Comparison of ENCODE assay signal across 8 cellular contexts in the genomic region with DNA sequence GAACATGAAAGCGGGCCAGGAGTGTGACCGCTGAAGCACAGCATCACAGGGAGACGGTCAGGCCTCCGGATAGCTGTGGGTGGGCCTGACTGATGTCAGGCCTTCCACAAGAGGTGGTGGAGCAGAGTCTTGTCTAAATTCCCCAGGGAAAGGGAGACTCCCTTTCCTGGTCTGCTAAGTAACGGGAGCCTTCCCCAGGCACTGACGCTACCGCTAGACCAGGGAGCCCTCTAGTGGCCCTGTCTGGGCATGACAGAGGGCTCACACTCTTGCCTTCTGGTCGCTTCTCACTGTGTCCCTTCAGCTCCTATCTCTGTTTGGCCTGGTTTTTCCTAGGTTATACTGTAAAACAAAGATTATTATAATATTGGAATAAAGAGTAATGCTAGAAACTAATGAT. TPM values are rescaled to one million over a fixed set of nuclear protein-coding genes. Genes with fewer than 3 reads are reported as not detected.
A peak's percentile ranks its signal among the peaks of the same experiment; 100 is the strongest.
DNase-seq lines count a peak whose midpoint lies in the region; ATAC-seq and TF ChIP-seq lines count a peak whose summit lies in the region.

No MANE protein-coding gene starts in this region.

- intact Hi-C loops in Panc1 (cut with micrococcal nuclease; ENCODE audit: unreplicated experiment): no loop called here

- H3K4me1 Mint-ChIP-seq in immature natural killer cell: no peaks in the 10 kb centered on the region

- H3K9me3 ChIP-seq in Panc1 (ENCODE audit: control insufficient read depth, insufficient read depth, low read depth, low read length): peaks cover 22% of the 10 kb centered on the region; the same call in 1 of the 2 replicates
- H3K9me3 ChIP-seq in adipocyte (ENCODE audit: control insufficient read depth, low read length): peaks cover 12% of the 10 kb centered on the region

- peak; percentile 66; the same call in 1 of the 2 replicates for ATAC-seq in Panc1

- no peak overlapping the region for H3K9ac ChIP-seq in adipocyte (ENCODE audit: low read length)

- H3K27me3 Mint-ChIP-seq in immature natural killer cell (ENCODE audit: low read depth in 3 of 3): peaks cover 0 to 4% (median 0%) of the 10 kb centered on the region in 3 donors

- H3K36me3 ChIP-seq in Panc1 (ENCODE audit: control insufficient read depth, insufficient read depth, low read length) (no peaks in the 10 kb centered on the region), adipocyte (ENCODE audit: control insufficient read depth, insufficient read depth, low read length, severe bottlenecking) (no peaks in the 10 kb centered on the region)

- peaks cover 0 to 5% (median under 1%) of the 10 kb centered on the region in 6 donors for H3K9me3 Mint-ChIP-seq in immature natural killer cell

- H3K27me3 ChIP-seq in Panc1 (ENCODE audit: control insufficient read depth, insufficient read depth, low read length) (no peaks in the 10 kb centered on the region), adipocyte (replicated peaks; ENCODE audit: control insufficient read depth, insufficient read depth, low read length) (no peaks in the 10 kb centered on the region)

- H3K36me3 Mint-ChIP-seq in immature natural killer cell: peaks cover 0 to 5% (median 3%) of the 10 kb centered on the region in 3 donors

- H3K4me3 Mint-ChIP-seq in immature natural killer cell: no peak overlapping the region

- in situ Hi-C loops in Panc1 (cut with HindIII; ENCODE audit: low pct_unique_long_range_greater_than_20kb, low sequenced_read_pairs): no loop called here

- BruUV-seq in Panc1 (replicated peaks; lab: Mats Ljungman, UMichigan): no TSS peak

- no peak overlapping the region for H3K27ac Mint-ChIP-seq in immature natural killer cell

- CTCF ChIA-PET in Panc1 (lab: Charles Lee): no interaction called here

- POLR2A ChIA-PET in Panc1 (lab: Charles Lee): no interaction called here

- H3K4me3 ChIP-seq in Panc1 (ENCODE audit: low read depth in 2 of 2, low read length in 2 of 2) (no peak overlapping the region), adipocyte (ENCODE audit: low read length) (peak overlapping the region; percentile 62)

- TF ChIP-seq CTCF in Panc1 (IDR thresholded peaks at IDR 0.05): peak; percentile 67

- H3K4me1 ChIP-seq in Panc1 (ENCODE audit: control insufficient read depth, insufficient read depth, low read length) (no peaks in the 10 kb centered on the region), adipocyte (ENCODE audit: control insufficient read depth, insufficient read depth, low read length) (no peaks in the 10 kb centered on the region)

- H3K27ac ChIP-seq in Panc1 (ENCODE audit: low read length): no peak overlapping the region

- DNase-seq in DMS153 treated with DMSO at 0.1 percent for 48 hours (lab: John Stamatoyannopoulos, UW; ENCODE audit: unreplicated experiment) (peak; percentile 3), DMS153 (lab: John Stamatoyannopoulos, UW) (no peak), Panc1 (ENCODE audit: low read depth, low spot score) (peak; percentile 22), adipocyte (ENCODE audit: low read depth) (peak; percentile 7), immature natural killer cell (peak in 2 of 3 donors; percentile 14 to 35), iPS-NIHi11 (ENCODE audit: low spot score) (no peak), globus pallidus (ENCODE audit: low spot score) (no peak)
- peak; percentile 26 to 34 for DNase-seq in stimulated activated CD4-positive, alpha-beta T cell treated with anti-CD3 and anti-CD28 coated beads, Interleukin-4, amount 100 ng/mL, for 48 hours (ENCODE audit: low read depth in 2 of 2)

RNA-seq across cellular contexts. Expression of gene ZNF695, which starts 36.5 kb away (rescaled TPM):
- total RNA-seq in Panc1 (2021; ENCODE audit: unreplicated experiment): 14.7 TPM
- polyA plus RNA-seq in Panc1 (2012; ENCODE audit: insufficient read length): 5.0 TPM
- polyA plus RNA-seq in immature natural killer cell: not detected

RNA-seq across cellular contexts. Expression of gene AHCTF1, which starts 39.6 kb away (rescaled TPM):
- total RNA-seq in Panc1 (2021; ENCODE audit: unreplicated experiment): 49.9 TPM
- 25.0 TPM for polyA plus RNA-seq in Panc1 (2012; ENCODE audit: insufficient read length)
- 10 to 100 TPM in 1 of 3 donors, 1 to 10 TPM in 2; 7.1 to 15.4 (median 7.4) TPM for polyA plus RNA-seq in immature natural killer cell

Comparison
In these comparisons a context has a peak if more than half of its experiments do, and no peak if none do; other contexts are left out.
1. DNase-seq: peak in DMS153 treated with DMSO at 0.1 percent for 48 hours (single experiment), Panc1 (single experiment), adipocyte (single experiment), immature natural killer cell (2 of 3) and stimulated activated CD4-positive, alpha-beta T cell treated with anti-CD3 and anti-CD28 coated beads, Interleukin-4, amount 100 ng/mL, for 48 hours (2 of 2); none in DMS153 (single experiment), iPS-NIHi11 (single experiment) and globus pallidus (single experiment).